In genomic region chr18:1408331-1408835, GRCh38 we compare ENCODE assay signal across 25 cellular contexts.
DNase-seq lines count a peak whose midpoint lies in the region; ATAC-seq, FAIRE-seq and TF ChIP-seq lines count a peak whose summit lies in the region.
"Had no signal": no experiment of that assay in that cellular context is flagged by ENCODE, and none has a peak within 500 bp of the region (broad histone marks: within the 10 kb centered on the region; RNA-seq: fewer than 3 reads in every experiment).

No MANE protein-coding gene starts in this region.

- H3K4me3 ChIP-seq in PC-3 (ENCODE audit: low read length): no peak overlapping the region
- H3K4me3 ChIP-seq: BLaER1 treated with 17β-estradiol and CSF1 and Interleukin-3, amounts not matched to agents 10 nM and 100 nM; lung; mucosa of descending colon; pancreas; right atrium auricular region; thoracic aorta; vagina had no signal

- H2AFZ ChIP-seq in PC-3 (ENCODE audit: low read length): no peak overlapping the region

- no peaks in the 10 kb centered on the region for H3K36me3 ChIP-seq in PC-3 (ENCODE audit: low read depth, low read length)
- H3K36me3 ChIP-seq: BLaER1 treated with 17β-estradiol and CSF1 and Interleukin-3, amounts not matched to agents 10 nM and 100 nM; pancreas; right atrium auricular region; thoracic aorta; vagina had no signal

- H3K4me1 ChIP-seq in PC-3 (ENCODE audit: insufficient read depth, low read length): peaks cover 18% of the 10 kb centered on the region
- H3K4me1 ChIP-seq: BLaER1 treated with 17β-estradiol and CSF1 and Interleukin-3, amounts not matched to agents 10 nM and 100 nM; pancreas; right atrium auricular region; vagina had no signal

- CTCF ChIA-PET in PC-3 (lab: Charles Lee): no interaction called here

- no peak overlapping the region for H3K4me2 ChIP-seq in PC-3 (ENCODE audit: low read length)
- H3K4me2 ChIP-seq: BLaER1 treated with 17β-estradiol and CSF1 and Interleukin-3, amounts not matched to agents 10 nM and 100 nM; SK-N-SH had no signal

- intact Hi-C loops in PC-3 (cut with micrococcal nuclease): no loop called here

- no TSS peak for BruUV-seq in PC-3 (replicated peaks; lab: Mats Ljungman, UMichigan)

- H3K79me2 ChIP-seq in PC-3 (ENCODE audit: low read length): no peaks in the 10 kb centered on the region

- POLR2A ChIA-PET in PC-3 (lab: Charles Lee; ENCODE audit: unreplicated experiment): no interaction called here

- peak; percentile 23; the same call in 1 of the 2 replicates for ATAC-seq in PC-3
- ATAC-seq in GM21526 (IDR thresholded peaks at IDR 0.05; ENCODE audit: low FRiP score, unreplicated experiment): no peak
- ATAC-seq: activated T-cell treated with anti-CD3 and anti-CD28 coated beads, Interleukin-2, amount 50 U/mL, for 4 hours; mucosa of descending colon; pancreas; T-helper 17 cell had no signal

- no peak overlapping the region for H3K27ac ChIP-seq in PC-3 (ENCODE audit: low read length)
- H3K27ac ChIP-seq: BLaER1 treated with 17β-estradiol and CSF1 and Interleukin-3, amounts not matched to agents 10 nM and 100 nM; pancreas; right atrium auricular region; thoracic aorta; vagina had no signal

- no peak for TF ChIP-seq CTCF in PC-3 (conservative IDR thresholded peaks at IDR 0.05; ENCODE audit: low read depth, low read length)

- H3K9ac ChIP-seq in PC-3 (ENCODE audit: low read length): no peak overlapping the region
- H3K9ac ChIP-seq: BLaER1 treated with 17β-estradiol and CSF1 and Interleukin-3, amounts not matched to agents 10 nM and 100 nM; SK-N-SH had no signal

- no peaks in the 10 kb centered on the region for H3F3A ChIP-seq in PC-3 (ENCODE audit: low read length, unreplicated experiment)

- no peaks in the 10 kb centered on the region for H3K9me2 ChIP-seq in PC-3 (replicated peaks; ENCODE audit: low read length)
- H3K9me2 ChIP-seq: SK-N-SH had no signal

- no peaks in the 10 kb centered on the region for H3K9me3 ChIP-seq in PC-3 (ENCODE audit: low read length)
- H3K9me3 ChIP-seq: BLaER1 treated with 17β-estradiol and CSF1 and Interleukin-3, amounts not matched to agents 10 nM and 100 nM; pancreas; right atrium auricular region; SK-N-SH; thoracic aorta; vagina had no signal

- H3K27me3 ChIP-seq in PC-3 (ENCODE audit: low read length): no peaks in the 10 kb centered on the region
- H3K27me3 ChIP-seq: BLaER1 treated with 17β-estradiol and CSF1 and Interleukin-3, amounts not matched to agents 10 nM and 100 nM; pancreas; right atrium auricular region; vagina had no signal

- FAIRE-seq in urothelium cell line (lab: Jason Lieb, UNC): peak; percentile 92

- peak; percentile 18 for DNase-seq in NCI-H510A treated with DMSO at 0.1 percent for 48 hours (lab: John Stamatoyannopoulos, UW)
- no peak for DNase-seq in NCI-H510A (lab: John Stamatoyannopoulos, UW)
- peak; percentile 92 for DNase-seq in NCI-H2171 (lab: John Stamatoyannopoulos, UW)
- DNase-seq in PC-3: peak; percentile 53
- DNase-seq in urothelium cell line (ENCODE audit: low spot score): no peak
- DNase-seq in stimulated activated CD4-positive, alpha-beta T cell treated with anti-CD3 and anti-CD28 coated beads, Interleukin-15, amount 100 ng/mL, for 24 hours: no peak
- DNase-seq in nucleus accumbens (lab: John Stamatoyannopoulos, UW): no peak
- DNase-seq: activated CD4-positive, alpha-beta T cell treated with anti-CD3 and anti-CD28 coated beads for 48 hours; activated T-cell treated with anti-CD3 and anti-CD28 coated beads, Interleukin-2, amount 50 U/mL, for 4 hours; Calu3; GOT3; head of caudate nucleus; Karpas-422; mucosa of descending colon; pancreas; SK-N-SH; stimulated activated CD4-positive, alpha-beta T cell treated with anti-CD3 and anti-CD28 coated beads, Interleukin-4, amount 100 ng/mL, for 24 hours; stimulated activated naive CD4-positive, alpha-beta T cell treated with Interleukin-2 at 50 U/mL for 16 hours; T-helper 17 cell had no signal

- no peaks in the 10 kb centered on the region for H4K20me1 ChIP-seq in PC-3 (ENCODE audit: low read length)
- H4K20me1 ChIP-seq: BLaER1 treated with 17β-estradiol and CSF1 and Interleukin-3, amounts not matched to agents 10 nM and 100 nM had no signal

Comparison
In these comparisons a context has a peak if more than half of its experiments do, and no peak if none do; other contexts are left out.
1. DNase-seq: peak in NCI-H510A treated with DMSO at 0.1 percent for 48 hours (single experiment), NCI-H2171 (single experiment) and PC-3 (single experiment); none in NCI-H510A (single experiment), urothelium cell line (single experiment), stimulated activated CD4-positive, alpha-beta T cell treated with anti-CD3 and anti-CD28 coated beads, Interleukin-15, amount 100 ng/mL, for 24 hours (single experiment) and nucleus accumbens (0 of 56).